ENCODE assay signal across 15 cellular contexts in genomic region chr10:1040133-1040532, GRCh38. TPM values are rescaled to one million over a fixed set of nuclear protein-coding genes. Genes with fewer than 3 reads are reported as not detected.
"Had no signal": no experiment of that assay in that cellular context is flagged by ENCODE, and none has a peak within 500 bp of the region (broad histone marks: within the 10 kb centered on the region; RNA-seq: fewer than 3 reads in every experiment).

No MANE protein-coding gene starts in this region.

- ATAC-seq: foreskin keratinocyte, WTC11 had no signal

- H3K4me1 ChIP-seq: foreskin keratinocyte had no signal

- DNase-seq: activated CD4-positive, alpha-beta T cell treated with anti-CD3 and anti-CD28 coated beads for 4 hours; activated CD8-positive, alpha-beta memory T cell treated with anti-CD3 and anti-CD28 coated beads for 24 hours; amniotic stem cell; effector CD8-positive, alpha-beta T cell; foreskin keratinocyte; ovary; stimulated activated CD4-positive, alpha-beta T cell treated with anti-CD3 and anti-CD28 coated beads, Interleukin-2, amount 100 ng/mL, for 24 hours; T-helper 2 cell had no signal

- FAIRE-seq: urothelium cell line had no signal

- H3K9me3 ChIP-seq: ovary had no signal

- H3K9me3 Mint-ChIP-seq: activated naive CD4-positive, alpha-beta T cell treated with anti-CD3 and anti-CD28 coated beads, Interleukin-2, amount 50 U/mL, for 24 hours; central memory CD8-positive, alpha-beta T cell; neural crest cell; WTC11 had no signal

- H3K27ac Mint-ChIP-seq: activated naive CD4-positive, alpha-beta T cell treated with anti-CD3 and anti-CD28 coated beads, Interleukin-2, amount 50 U/mL, for 24 hours; WTC11 had no signal

- H3K4me3 Mint-ChIP-seq: activated naive CD4-positive, alpha-beta T cell treated with anti-CD3 and anti-CD28 coated beads, Interleukin-2, amount 50 U/mL, for 24 hours; central memory CD8-positive, alpha-beta T cell; neural crest cell; WTC11 had no signal

- H3K27me3 Mint-ChIP-seq: activated naive CD4-positive, alpha-beta T cell treated with anti-CD3 and anti-CD28 coated beads, Interleukin-2, amount 50 U/mL, for 24 hours; central memory CD8-positive, alpha-beta T cell had no signal

- H3K36me3 ChIP-seq: ovary had no signal

- H3K4me3 ChIP-seq: ovary had no signal

- H3K27me3 ChIP-seq: foreskin keratinocyte, ovary had no signal

- H3K27ac ChIP-seq: foreskin keratinocyte, ovary had no signal

RNA-seq across cellular contexts. Expression of gene IDI2, which starts 14.5 kb away (rescaled TPM):
- total RNA-seq: foreskin keratinocyte, lower leg skin, mesenteric fat pad, neural crest cell, ovary, WTC11 had no signal
- polyA plus RNA-seq: foreskin keratinocyte, ovary had no signal
